In genomic region chr2:68203587-68203986, GRCh38 we compare ENCODE assay signal across 8 cellular contexts. TPM values are rescaled to one million over a fixed set of nuclear protein-coding genes. Genes with fewer than 3 reads are reported as not detected.
DNase-seq lines count a peak whose midpoint lies in the region; ATAC-seq, FAIRE-seq and TF ChIP-seq lines count a peak whose summit lies in the region.

No MANE protein-coding gene starts in this region.

- H3K36me3 ChIP-seq in adrenal gland (replicated peaks in 1 of 2) (no peaks in the 10 kb centered on the region), mucosa of descending colon (ENCODE audit: low read depth) (no peaks in the 10 kb centered on the region)

- intact Hi-C loops in adrenal gland (cut with DNase I) (no loop called here), mucosa of descending colon (cut with DNase I, micrococcal nuclease) (no loop called here)

- H3K4me3 ChIP-seq in adrenal gland (peak overlapping the region in 2 of 4 donors; percentile 4 to 14), mucosa of descending colon (no peak overlapping the region)

- H3K4me1 ChIP-seq in adrenal gland (replicated peaks in 1 of 2) (peaks cover 45 to 73% of the 10 kb centered on the region in 2 donors), mucosa of descending colon (ENCODE audit: low read depth) (peaks cover 10% of the 10 kb centered on the region)

- WGBS in adrenal gland, 4 donors = 6 to 32% (median 15%) methylated on average over 3 of the region's 3 CpGs

- H3K27ac ChIP-seq in adrenal gland = peak overlapping the region; percentile 31 to 78 (median 64)

- H3K27me3 ChIP-seq in adrenal gland = no peaks in the 10 kb centered on the region

- TF ChIP-seq CTCF in adrenal gland (IDR thresholded peaks at IDR 0.05) (no peak), mucosa of descending colon (IDR thresholded peaks at IDR 0.05) (no peak)

- ATAC-seq in GM19463 (IDR thresholded peaks at IDR 0.05; ENCODE audit: unreplicated experiment) (peak; percentile 96), HG03159 (IDR thresholded peaks at IDR 0.05; ENCODE audit: unreplicated experiment) (peak; percentile 93), esophagus mucosa (no peak), mucosa of descending colon (no peak)

- peak; percentile 85 for FAIRE-seq in GM12892 (lab: Jason Lieb, UNC)

- TF ChIP-seq POLR2A in GM12892 (IDR thresholded peaks at IDR 0.05; ENCODE audit: low read depth, low read length) (no peak), adrenal gland (IDR thresholded peaks at IDR 0.05) (no peak)

- no peaks in the 10 kb centered on the region for H3K9me3 ChIP-seq in adrenal gland (replicated peaks in 1 of 3)
- no peaks in the 10 kb centered on the region for H3K9me3 ChIP-seq in mucosa of descending colon

- peak; percentile 30 for DNase-seq in GM12892 (ENCODE audit: insufficient read length)
- no peak for DNase-seq in adrenal gland
- no peak for DNase-seq in DMS 273 (lab: John Stamatoyannopoulos, UW; ENCODE audit: unreplicated experiment)
- DNase-seq in mucosa of descending colon = no peak
- DNase-seq in activated CD4-positive, alpha-beta T cell treated with anti-CD3 and anti-CD28 coated beads, Interleukin-2, amount 50 U/mL, for 1 hour = no peak

RNA-seq across cellular contexts. Expression of gene PNO1, which starts 45.9 kb away (rescaled TPM):
- 19.8 TPM for polyA plus RNA-seq in GM12892 (2012; ENCODE audit: missing spikeins)
- 10 to 100 TPM in 6 of 8 donors, 1 to 10 TPM in 2; 6.3 to 23.2 (median 14.8) TPM for total RNA-seq in adrenal gland
- polyA plus RNA-seq in adrenal gland = 10 to 100 TPM in 1 of 3 donors, 1 to 10 TPM in 2; 6.0 to 25.5 (median 9.1) TPM
- 10.8 TPM for total RNA-seq in esophagus mucosa
- 10 to 100 TPM in 1 of 3 donors, 1 to 10 TPM in 2; 5.1 to 12.3 (median 7.9) TPM for total RNA-seq in mucosa of descending colon

RNA-seq across cellular contexts. Expression of gene PPP3R1, which starts 48.7 kb away (rescaled TPM):
- polyA plus RNA-seq in GM12892 (2012; ENCODE audit: missing spikeins) = 38.6 TPM
- total RNA-seq in adrenal gland (100 to 1,000 TPM in 1 of 8 donors, 10 to 100 TPM in 7; 26.4 to 169 (median 63.7) TPM), esophagus mucosa (40.8 TPM), mucosa of descending colon (10 to 100 TPM; 45.9 to 54.0 (median 53.4) TPM)
- polyA plus RNA-seq in adrenal gland = 10 to 100 TPM; 11.8 to 68.4 (median 13.3) TPM

Comparison
In these comparisons a context has a peak if more than half of its experiments do, and no peak if none do; other contexts are left out.
1. ATAC-seq: peak in GM19463 (single experiment) and HG03159 (single experiment); none in esophagus mucosa (single experiment) and mucosa of descending colon (single experiment).